Comparison of ENCODE assay signal across 8 cellular contexts in genomic region chr10:34758447-34758996, GRCh38. TPM values are rescaled to one million over a fixed set of nuclear protein-coding genes. Genes with fewer than 3 reads are reported as not detected.
DNase-seq lines count a peak whose midpoint lies in the region; ATAC-seq, FAIRE-seq and TF ChIP-seq lines count a peak whose summit lies in the region.

No MANE protein-coding gene starts in this region.

- no peak overlapping the region for H3K9ac ChIP-seq in skeletal muscle satellite cell (ENCODE audit: low read depth, low read length)

- peak; percentile 82 for ATAC-seq in GM21360 (IDR thresholded peaks at IDR 0.05; ENCODE audit: unreplicated experiment)

- peak; percentile 36 for DNase-seq in AG04450 (ENCODE audit: low read depth, low spot score)
- DNase-seq in HTR-8/SVneo (ENCODE audit: insufficient read length, low spot score), result peak; percentile 93
- DNase-seq in bronchial epithelial cell (ENCODE audit: low read depth), result peak; percentile 99
- DNase-seq in T-helper 2 cell treated with Interferon-gamma antibody and Interleukin-4, amounts not matched to agents 5 μg/mL and 100 μg/mL, for 36 hours (ENCODE audit: low spot score), result no peak
- no peak for DNase-seq in NCI-H510A treated with DMSO at 0.1 percent for 48 hours (lab: John Stamatoyannopoulos, UW)
- no peak for DNase-seq in RPMI8226

- H3K4me3 ChIP-seq in AG04450 (ENCODE audit: low read depth, low read length) (no peak overlapping the region), bronchial epithelial cell (ENCODE audit: low read depth, low read length) (no peak overlapping the region), skeletal muscle satellite cell (ENCODE audit: low read length) (no peak overlapping the region)

- peak overlapping the region; percentile 48 for H3K4me2 ChIP-seq in skeletal muscle satellite cell (ENCODE audit: low read length)

- no peak overlapping the region for H3K4me3 Mint-ChIP-seq in T-helper 2 cell treated with Interferon-gamma antibody and Interleukin-4, amounts not matched to agents 5 μg/mL and 100 μg/mL, for 36 hours

- peaks cover 23% of the 10 kb centered on the region for H3K4me1 ChIP-seq in skeletal muscle satellite cell (ENCODE audit: control insufficient read depth, insufficient read depth, low read length)

- H3K27me3 Mint-ChIP-seq in T-helper 2 cell treated with Interferon-gamma antibody and Interleukin-4, amounts not matched to agents 5 μg/mL and 100 μg/mL, for 36 hours (ENCODE audit: low read depth), result no peaks in the 10 kb centered on the region

- no peaks in the 10 kb centered on the region for H3K9me3 Mint-ChIP-seq in T-helper 2 cell treated with Interferon-gamma antibody and Interleukin-4, amounts not matched to agents 5 μg/mL and 100 μg/mL, for 36 hours

- H3K36me3 ChIP-seq in bronchial epithelial cell (ENCODE audit: control insufficient read depth, insufficient read depth, low read length) (no peaks in the 10 kb centered on the region), skeletal muscle satellite cell (ENCODE audit: insufficient read depth, low read length) (no peaks in the 10 kb centered on the region)

- CTCF ChIA-PET in AG04450 (lab: Charles Lee), result interaction anchor here (1.1 kb wide), 1 partner anchor 269 kb away, joined by 3 read pairs; no protein-coding TSS in a partner anchor

- FAIRE-seq in HTR-8/SVneo (lab: Jason Lieb, UNC), result peak; percentile 99
- no peak for FAIRE-seq in bronchial epithelial cell (lab: Jason Lieb, UNC)

- H3K27ac Mint-ChIP-seq in T-helper 2 cell treated with Interferon-gamma antibody and Interleukin-4, amounts not matched to agents 5 μg/mL and 100 μg/mL, for 36 hours, result no peak overlapping the region

- H3K9me3 ChIP-seq in AG04450 (ENCODE audit: control insufficient read depth, insufficient read depth, low read length) (no peaks in the 10 kb centered on the region), skeletal muscle satellite cell (replicated peaks; ENCODE audit: low read length) (no peaks in the 10 kb centered on the region)

- H3K36me3 Mint-ChIP-seq in T-helper 2 cell treated with Interferon-gamma antibody and Interleukin-4, amounts not matched to agents 5 μg/mL and 100 μg/mL, for 36 hours (ENCODE audit: low read depth), result no peaks in the 10 kb centered on the region

- POLR2A ChIA-PET in AG04450 (lab: Yijun Ruan, JAX), result interaction anchor here (0.6 kb wide), 1 partner anchor 285 kb away, joined by 4 read pairs; no protein-coding TSS in a partner anchor

- H3K27me3 ChIP-seq in AG04450 (ENCODE audit: control insufficient read depth, insufficient read depth, low read length), result no peaks in the 10 kb centered on the region
- H3K27me3 ChIP-seq in bronchial epithelial cell (ENCODE audit: control insufficient read depth, insufficient read depth, low read length), result no peaks in the 10 kb centered on the region
- H3K27me3 ChIP-seq in skeletal muscle satellite cell (ENCODE audit: control insufficient read depth, insufficient read depth, low read length), result no peaks in the 10 kb centered on the region

- TF ChIP-seq CTCF in AG04450 (IDR thresholded peaks at IDR 0.05; ENCODE audit: low read depth, low read length) (no peak), bronchial epithelial cell (IDR thresholded peaks at IDR 0.05; ENCODE audit: insufficient read depth, low read length, severe bottlenecking) (no peak)

- H3K4me1 Mint-ChIP-seq in T-helper 2 cell treated with Interferon-gamma antibody and Interleukin-4, amounts not matched to agents 5 μg/mL and 100 μg/mL, for 36 hours (ENCODE audit: low read depth), result no peaks in the 10 kb centered on the region

- H3K27ac ChIP-seq in AG04450 (ENCODE audit: low read depth, low read length), result no peak overlapping the region

RNA-seq across cellular contexts. Expression of gene PARD3, which starts 56.6 kb away (rescaled TPM):
- polyA plus RNA-seq in AG04450 (2011; rRNA removed), result 34.4 and 43.1 TPM in 2 replicates
- 52.3 and 58.9 TPM in 2 replicates for polyA minus RNA-seq in AG04450 (2011; rRNA and poly(A)+ RNA removed)
- 78.2 and 98.2 TPM in 2 replicates for total RNA-seq in bronchial epithelial cell
- total RNA-seq in skeletal muscle satellite cell (2012; rRNA removed), result 21.2 and 27.6 TPM in 2 replicates

Comparison
In these comparisons a context has a peak if more than half of its experiments do, and no peak if none do; other contexts are left out.
1. DNase-seq: peak in AG04450 (single experiment), HTR-8/SVneo (single experiment) and bronchial epithelial cell (single experiment); none in T-helper 2 cell treated with Interferon-gamma antibody and Interleukin-4, amounts not matched to agents 5 μg/mL and 100 μg/mL, for 36 hours (single experiment), NCI-H510A treated with DMSO at 0.1 percent for 48 hours (single experiment) and RPMI8226 (single experiment).